Comparison of ENCODE assay signal across 23 cellular contexts in genomic region chr12:29283969-29284368, GRCh38.
DNase-seq lines count a peak whose midpoint lies in the region; ATAC-seq, FAIRE-seq and TF ChIP-seq lines count a peak whose summit lies in the region.
"Had no signal": no experiment of that assay in that cellular context is flagged by ENCODE, and none has a peak within 500 bp of the region (broad histone marks: within the 10 kb centered on the region; RNA-seq: fewer than 3 reads in every experiment).

No MANE protein-coding gene starts in this region.

- peak overlapping the region; percentile 92 for H3K27ac Mint-ChIP-seq in astrocyte (ENCODE audit: unreplicated experiment)
- H3K27ac Mint-ChIP-seq in activated CD4-positive, alpha-beta memory T cell treated with anti-CD3 and anti-CD28 coated beads for 36 hours = no peak overlapping the region

- H3K9ac ChIP-seq in astrocyte (ENCODE audit: low read length) = peak overlapping the region; percentile 23

- intact Hi-C loops in activated CD4-positive, alpha-beta memory T cell treated with anti-CD3 and anti-CD28 coated beads for 36 hours (cut with micrococcal nuclease) = no loop called here
- intact Hi-C loops in left lung (cut with DNase I) = no loop called here

- peaks cover 23% of the 10 kb centered on the region for H3K4me1 Mint-ChIP-seq in astrocyte (ENCODE audit: low read depth, unreplicated experiment)
- H3K4me1 Mint-ChIP-seq in activated CD4-positive, alpha-beta memory T cell treated with anti-CD3 and anti-CD28 coated beads for 36 hours (ENCODE audit: low read depth) = no peaks in the 10 kb centered on the region

- H3K4me3 ChIP-seq in astrocyte (ENCODE audit: insufficient read depth, low read depth, low read length) (no peak overlapping the region), fibroblast of pulmonary artery (replicated peaks; ENCODE audit: low read depth, low read length) (no peak overlapping the region), osteoblast (ENCODE audit: insufficient read depth, low read length) (no peak overlapping the region), left lung (no peak overlapping the region)

- H2AFZ ChIP-seq in astrocyte (ENCODE audit: low read depth, low read length) (no peak overlapping the region), osteoblast (ENCODE audit: low read length) (no peak overlapping the region)

- no peaks in the 10 kb centered on the region for H3K9me3 Mint-ChIP-seq in astrocyte (ENCODE audit: unreplicated experiment)
- no peaks in the 10 kb centered on the region for H3K9me3 Mint-ChIP-seq in activated CD4-positive, alpha-beta memory T cell treated with anti-CD3 and anti-CD28 coated beads for 36 hours

- ATAC-seq in left lung = no peak
- ATAC-seq: Panc1 had no signal

- H3K4me2 ChIP-seq in astrocyte (ENCODE audit: low read length) (no peak overlapping the region), osteoblast (ENCODE audit: insufficient read depth, low read length) (peak overlapping the region; percentile 21)

- no peaks in the 10 kb centered on the region for H4K20me1 ChIP-seq in astrocyte (ENCODE audit: insufficient read depth, low read length)
- no peaks in the 10 kb centered on the region for H4K20me1 ChIP-seq in osteoblast (ENCODE audit: insufficient read depth, low read length)

- H3K9me3 ChIP-seq in astrocyte (ENCODE audit: insufficient read depth, low read depth, low read length) (no peaks in the 10 kb centered on the region), osteoblast (ENCODE audit: low read depth, low read length) (no peaks in the 10 kb centered on the region), left lung (no peaks in the 10 kb centered on the region)

- no peaks in the 10 kb centered on the region for H3K27me3 Mint-ChIP-seq in astrocyte (ENCODE audit: low read depth, unreplicated experiment)
- no peaks in the 10 kb centered on the region for H3K27me3 Mint-ChIP-seq in activated CD4-positive, alpha-beta memory T cell treated with anti-CD3 and anti-CD28 coated beads for 36 hours

- FAIRE-seq in astrocyte (lab: Jason Lieb, UNC) = no peak
- FAIRE-seq: A204.1, G401.6, GM12891, GM19239 had no signal

- H3K79me2 ChIP-seq in astrocyte (ENCODE audit: insufficient read depth, low read length) (no peaks in the 10 kb centered on the region), osteoblast (ENCODE audit: insufficient read depth, low read length) (no peaks in the 10 kb centered on the region)

- H3K27me3 ChIP-seq in astrocyte (ENCODE audit: insufficient read depth, low read length) = no peaks in the 10 kb centered on the region
- H3K27me3 ChIP-seq in osteoblast (ENCODE audit: insufficient read depth, low read length) = no peaks in the 10 kb centered on the region
- no peaks in the 10 kb centered on the region for H3K27me3 ChIP-seq in left lung

- no peak overlapping the region for H3K4me3 Mint-ChIP-seq in astrocyte (ENCODE audit: unreplicated experiment)
- no peak overlapping the region for H3K4me3 Mint-ChIP-seq in activated CD4-positive, alpha-beta memory T cell treated with anti-CD3 and anti-CD28 coated beads for 36 hours

- TF ChIP-seq CTCF in astrocyte (IDR thresholded peaks at IDR 0.05; ENCODE audit: insufficient read depth, low read depth, low read length) = no peak
- no peak for TF ChIP-seq CTCF in fibroblast of pulmonary artery (IDR thresholded peaks at IDR 0.05; ENCODE audit: low read length, missing control alignments)
- no peak for TF ChIP-seq CTCF in osteoblast (IDR thresholded peaks at IDR 0.05; ENCODE audit: extremely low read depth, low read depth, low read length)
- TF ChIP-seq CTCF in left lung (IDR thresholded peaks at IDR 0.05) = no peak

- H3K4me1 ChIP-seq in astrocyte (ENCODE audit: insufficient read depth, low read length) (peaks cover 18% of the 10 kb centered on the region), osteoblast (ENCODE audit: insufficient read depth, low read length) (peaks cover 40% of the 10 kb centered on the region), left lung (no peaks in the 10 kb centered on the region)

- H3K27ac ChIP-seq in astrocyte (ENCODE audit: low read depth, low read length) = peak overlapping the region; percentile 58
- peak overlapping the region; percentile 35 for H3K27ac ChIP-seq in osteoblast (ENCODE audit: low read depth, low read length)
- no peak overlapping the region for H3K27ac ChIP-seq in left lung
- H3K27ac ChIP-seq: C4-2B had no signal

- POLR2A ChIA-PET in activated CD4-positive, alpha-beta memory T cell treated with anti-CD3 and anti-CD28 coated beads for 36 hours (lab: Charles Lee) = no interaction called here

- H3K36me3 ChIP-seq in astrocyte (ENCODE audit: insufficient read depth, low read length) (no peaks in the 10 kb centered on the region), osteoblast (ENCODE audit: insufficient read depth, low read length) (no peaks in the 10 kb centered on the region), left lung (no peaks in the 10 kb centered on the region)

- H3K36me3 Mint-ChIP-seq in astrocyte (ENCODE audit: low read depth, unreplicated experiment) = no peaks in the 10 kb centered on the region
- no peaks in the 10 kb centered on the region for H3K36me3 Mint-ChIP-seq in activated CD4-positive, alpha-beta memory T cell treated with anti-CD3 and anti-CD28 coated beads for 36 hours

- DNase-seq in EL (peak; percentile 64), astrocyte (ENCODE audit: low read depth) (peak; percentile 38), fibroblast of pulmonary artery (ENCODE audit: low read depth) (peak; percentile 41), osteoblast (ENCODE audit: insufficient read length, low spot score, missing footprints) (peak; percentile 42), NCI-H1105 (lab: John Stamatoyannopoulos, UW) (no peak), left lung (no peak), DMS79 (lab: John Stamatoyannopoulos, UW) (no peak)
- no peak for DNase-seq in activated CD4-positive, alpha-beta memory T cell treated with anti-CD3 and anti-CD28 coated beads for 36 hours
- DNase-seq: COR-L47, DMS53, GOT3, KBM-7, NCI-H1092, NCI-H1694 treated with DMSO at 0.1 percent for 48 hours, NCI-H446, NCI-H82, SHP77 had no signal

- CTCF ChIA-PET in activated CD4-positive, alpha-beta memory T cell treated with anti-CD3 and anti-CD28 coated beads for 36 hours (lab: Charles Lee) = no interaction called here

Comparison
In these comparisons a context has a peak if more than half of its experiments do, and no peak if none do; other contexts are left out.
1. DNase-seq: peak in EL (single experiment), astrocyte (single experiment), fibroblast of pulmonary artery (single experiment) and osteoblast (single experiment); none in activated CD4-positive, alpha-beta memory T cell treated with anti-CD3 and anti-CD28 coated beads for 36 hours (single experiment), NCI-H1105 (single experiment), left lung (0 of 2) and DMS79 (single experiment).
2. H3K27ac ChIP-seq: peak in astrocyte (single experiment) and osteoblast (single experiment); none in left lung (0 of 2).